8 cellular contexts compared by ENCODE assay signal in the genomic region with DNA sequence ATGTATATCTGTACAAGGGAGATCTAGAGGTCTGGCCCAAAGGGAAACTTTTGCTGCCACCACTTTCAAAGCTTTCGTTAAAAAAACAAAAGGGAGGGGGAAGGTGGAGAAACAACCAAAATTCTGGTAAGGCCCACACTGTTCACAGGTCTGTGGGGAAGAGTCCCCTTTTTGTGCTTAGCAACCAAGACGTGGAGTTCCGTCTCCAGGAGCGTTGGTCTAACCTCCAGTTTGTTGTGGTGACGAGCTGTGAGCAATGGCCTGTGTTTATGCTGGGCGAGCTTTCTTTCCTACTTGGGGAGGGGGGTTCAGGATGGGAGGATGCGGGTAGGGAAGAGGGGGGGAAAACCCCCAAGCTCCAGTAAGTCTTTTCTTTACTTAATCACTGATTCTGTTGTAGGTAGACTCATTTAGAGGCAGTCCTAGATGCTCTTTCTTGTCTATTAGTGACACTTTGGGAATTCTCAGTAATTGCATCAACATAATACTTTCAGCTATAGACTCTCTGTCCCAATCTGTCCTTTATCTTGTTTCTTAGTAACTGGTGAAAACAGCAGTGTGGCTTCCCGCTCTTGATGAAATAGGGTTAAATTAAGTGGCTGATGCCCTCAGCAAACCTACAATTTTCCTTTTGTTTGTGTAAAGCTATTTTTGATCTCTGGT. TPM values are rescaled to one million over a fixed set of nuclear protein-coding genes. Genes with fewer than 3 reads are reported as not detected.
DNase-seq lines count a peak whose midpoint lies in the region; TF ChIP-seq lines count a peak whose summit lies in the region.

No MANE protein-coding gene starts in this region.

- no peak for TF ChIP-seq CTCF in GM12875 (IDR thresholded peaks at IDR 0.05; ENCODE audit: borderline replicate concordance, insufficient read depth, low read depth, low read length)
- TF ChIP-seq CTCF in HFFc6 (IDR thresholded peaks at IDR 0.05): no peak
- no peak for TF ChIP-seq CTCF in epithelial cell of esophagus (IDR thresholded peaks at IDR 0.05; ENCODE audit: insufficient read depth, low read depth, low read length, missing control alignments)
- no peak for TF ChIP-seq CTCF in neural progenitor cell (IDR thresholded peaks at IDR 0.05)

- H3K9me3 Mint-ChIP-seq in HFFc6 (no peaks in the 10 kb centered on the region), neural progenitor cell (no peaks in the 10 kb centered on the region)

- peaks cover 5% of the 10 kb centered on the region for H3K27me3 ChIP-seq in neural progenitor cell
- H3K27me3 ChIP-seq in thymus (ENCODE audit: control insufficient read depth, insufficient read depth): no peaks in the 10 kb centered on the region

- peak overlapping the region; percentile 100 for H3K27ac Mint-ChIP-seq in HFFc6
- peak overlapping the region; percentile 96 for H3K27ac Mint-ChIP-seq in neural progenitor cell

- H3K4me3 ChIP-seq in GM12875 (ENCODE audit: low read depth, low read length) (peak overlapping the region; percentile 91), epithelial cell of esophagus (ENCODE audit: low read length) (peak overlapping the region; percentile 97), neural progenitor cell (peak overlapping the region; percentile 94), thymus (ENCODE audit: low read length) (peak overlapping the region; percentile 96)

- H3K4me3 Mint-ChIP-seq in HFFc6 (peak overlapping the region; percentile 97), neural progenitor cell (peak overlapping the region; percentile 99)

- peaks cover 56% of the 10 kb centered on the region for H4K20me1 ChIP-seq in neural progenitor cell (ENCODE audit: low read depth)

- H3F3A ChIP-seq in neural progenitor cell (ENCODE audit: low read depth): peaks cover 13% of the 10 kb centered on the region

- under 1% methylated on average over 8 of the region's 8 CpGs for WGBS in thymus

- H3K27ac ChIP-seq in neural progenitor cell: no peak overlapping the region
- peak overlapping the region; percentile 99 for H3K27ac ChIP-seq in thymus (ENCODE audit: low read depth)

- H3K36me3 ChIP-seq in neural progenitor cell (no peaks in the 10 kb centered on the region), thymus (ENCODE audit: control insufficient read depth, insufficient read depth) (no peaks in the 10 kb centered on the region)

- DNase-seq in HFFc6 (peak; percentile 82), NCI-H69 (lab: John Stamatoyannopoulos, UW) (peak; percentile 18), epithelial cell of esophagus (ENCODE audit: low read depth) (peak; percentile 49), neural progenitor cell (ENCODE audit: low spot score) (peak; percentile 62), T1000 (lab: John Stamatoyannopoulos, UW) (no peak)
- DNase-seq in activated CD8-positive, alpha-beta memory T cell treated with anti-CD3 and anti-CD28 coated beads for 48 hours (ENCODE audit: low read depth in 2 of 3, low spot score in 2 of 3): peak; percentile 23 to 50 (median 38)

- peaks cover 60% of the 10 kb centered on the region for H3K79me2 ChIP-seq in neural progenitor cell (ENCODE audit: low read depth)

- peaks cover 12% of the 10 kb centered on the region for H3K27me3 Mint-ChIP-seq in HFFc6 (ENCODE audit: insufficient read depth)
- peaks cover 3% of the 10 kb centered on the region for H3K27me3 Mint-ChIP-seq in neural progenitor cell (ENCODE audit: insufficient read depth, low read depth)

- H3K36me3 Mint-ChIP-seq in HFFc6 (ENCODE audit: low read depth): peaks cover 11% of the 10 kb centered on the region; the same call in 1 of the 2 replicates
- H3K36me3 Mint-ChIP-seq in neural progenitor cell: no peaks in the 10 kb centered on the region

- H3K4me1 ChIP-seq in neural progenitor cell (peaks cover 21% of the 10 kb centered on the region), thymus (ENCODE audit: control insufficient read depth, insufficient read depth, low read length) (peaks cover 17% of the 10 kb centered on the region)

- peak overlapping the region; percentile 70 for H3K9ac ChIP-seq in neural progenitor cell

- H2AFZ ChIP-seq in neural progenitor cell (replicated peaks): no peak overlapping the region

- H3K4me2 ChIP-seq in neural progenitor cell: peak overlapping the region; percentile 84

- peaks cover 56% of the 10 kb centered on the region for H3K4me1 Mint-ChIP-seq in HFFc6 (ENCODE audit: low read depth)
- H3K4me1 Mint-ChIP-seq in neural progenitor cell: peaks cover 33% of the 10 kb centered on the region

- no peaks in the 10 kb centered on the region for H3K9me3 ChIP-seq in neural progenitor cell (ENCODE audit: low read depth)
- no peaks in the 10 kb centered on the region for H3K9me3 ChIP-seq in thymus (ENCODE audit: control insufficient read depth)

RNA-seq across cellular contexts. Expression of a gene that starts 1.5 kb away (rescaled TPM):
- total RNA-seq in HFFc6 (2021; fragmentation: NEBNext Ultra II Directional; extraction: Animal tissue kit (Norgen Biotek cat#: 25700)): 10 to 100 TPM; 34.6 to 49.1 (median 38.7) TPM
- 37.1 and 41.3 TPM in 2 replicates for total RNA-seq in neural progenitor cell (ENCODE audit: low replicate concordance)
- 30.1 TPM for polyA plus RNA-seq in thymus

RNA-seq across cellular contexts. Expression of a gene that starts 25.5 kb away (rescaled TPM):
- total RNA-seq in HFFc6 (2021; fragmentation: NEBNext Ultra II Directional; extraction: Animal tissue kit (Norgen Biotek cat#: 25700)): 1 to 10 TPM; 5.7 to 9.9 (median 8.8) TPM
- total RNA-seq in neural progenitor cell (ENCODE audit: low replicate concordance): 8.0 and 11.9 TPM in 2 replicates
- 2.9 TPM for polyA plus RNA-seq in thymus

RNA-seq across cellular contexts. Expression of a gene that starts 26.0 kb away (rescaled TPM):
- 10 to 100 TPM; 12.6 to 14.0 (median 13.3) TPM for total RNA-seq in HFFc6 (2021; fragmentation: NEBNext Ultra II Directional; extraction: Animal tissue kit (Norgen Biotek cat#: 25700))
- total RNA-seq in neural progenitor cell (ENCODE audit: low replicate concordance): 13.1 and 27.7 TPM in 2 replicates
- polyA plus RNA-seq in thymus: 55.1 TPM

RNA-seq across cellular contexts. Expression of a gene that starts 43.2 kb away (rescaled TPM):
- under 1 TPM in 2 of 6 experiments, not detected in 4; 0.41 to 0.59 TPM for total RNA-seq in HFFc6 (2021; fragmentation: NEBNext Ultra II Directional; extraction: Animal tissue kit (Norgen Biotek cat#: 25700))
- 0.04 and 0.31 TPM in 2 replicates for total RNA-seq in neural progenitor cell (ENCODE audit: low replicate concordance)
- 1.8 TPM for polyA plus RNA-seq in thymus

RNA-seq across cellular contexts. Expression of a gene that starts 48.6 kb away (rescaled TPM):
- 100 to 1,000 TPM in 4 of 6 experiments, 10 to 100 TPM in 2; 66.4 to 130 (median 123) TPM for total RNA-seq in HFFc6 (2021; fragmentation: NEBNext Ultra II Directional; extraction: Animal tissue kit (Norgen Biotek cat#: 25700))
- total RNA-seq in neural progenitor cell (ENCODE audit: low replicate concordance): 13.4 and 19.3 TPM in 2 replicates
- polyA plus RNA-seq in thymus: 5.0 TPM
